In genomic region chr6:165905744-165906143, GRCh38 we compare ENCODE assay signal across 5 cellular contexts.
"Had no signal": no experiment of that assay in that cellular context is flagged by ENCODE, and none has a peak within 500 bp of the region (broad histone marks: within the 10 kb centered on the region; RNA-seq: fewer than 3 reads in every experiment).

No MANE protein-coding gene starts in this region.

- DNase-seq: IMR-90, KBM-7, KG1 had no signal

- H3K27ac ChIP-seq: HL-60 had no signal

- FAIRE-seq: HTR-8/SVneo had no signal
